In the genomic region with DNA sequence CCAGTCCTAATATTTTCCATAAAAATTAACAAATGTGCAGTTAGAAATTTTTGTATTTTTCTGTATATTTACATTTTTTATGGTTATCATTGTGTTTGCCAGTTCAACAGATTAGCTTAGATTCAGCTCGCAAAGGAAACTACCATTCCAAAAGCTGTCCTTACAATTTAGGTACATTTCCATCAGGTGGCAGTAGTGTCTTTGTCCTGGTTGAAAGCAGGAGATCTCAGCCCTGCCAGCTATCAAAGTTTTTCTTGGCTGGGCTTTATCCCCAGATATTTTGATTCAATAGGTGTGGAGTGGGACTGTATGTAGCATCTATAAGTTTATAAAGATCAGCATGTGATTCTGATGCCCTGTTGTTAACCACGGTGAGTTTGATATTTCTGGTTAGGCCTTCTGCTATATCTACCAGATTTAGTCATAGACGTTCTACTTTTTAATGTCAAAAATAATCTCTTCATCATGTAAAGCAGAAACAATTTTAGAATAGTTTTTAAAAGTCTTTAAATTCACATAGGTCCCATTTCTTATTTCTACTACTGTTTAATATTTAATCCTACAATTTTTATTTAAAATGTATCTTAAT, we compare ENCODE assay signal across 9 cellular contexts. TPM values are rescaled to one million over a fixed set of nuclear protein-coding genes. Genes with fewer than 3 reads are reported as not detected.
DNase-seq lines count a peak whose midpoint lies in the region; ATAC-seq and TF ChIP-seq lines count a peak whose summit lies in the region.
"Had no signal": no experiment of that assay in that cellular context is flagged by ENCODE, and none has a peak within 500 bp of the region (broad histone marks: within the 10 kb centered on the region; RNA-seq: fewer than 3 reads in every experiment).

No MANE protein-coding gene starts in this region.

- H3K9me2 ChIP-seq in GM23338 (ENCODE audit: insufficient read depth), result 0 out of 2 replicates have a peak, but pooled peaks cover 4% of the 10 kb centered on the region

- H3K9me3 Mint-ChIP-seq in GM23338, result no peaks in the 10 kb centered on the region

- H3K79me2 ChIP-seq in GM23338 (replicated peaks; ENCODE audit: insufficient read depth), result no peaks in the 10 kb centered on the region

- peaks cover 2% of the 10 kb centered on the region; the same call in 1 of the 3 replicates for H3K4me1 Mint-ChIP-seq in GM23338

- no peaks in the 10 kb centered on the region for H3K36me3 Mint-ChIP-seq in GM23338 (ENCODE audit: low read depth)

- no peak overlapping the region for H3K27ac ChIP-seq in GM23338 (ENCODE audit: low read depth)

- peak; percentile 83 for ATAC-seq in GM23338
- no peak for ATAC-seq in GM21619 (IDR thresholded peaks at IDR 0.05; ENCODE audit: unreplicated experiment)
- no peak for ATAC-seq in HG02588 (IDR thresholded peaks at IDR 0.05; ENCODE audit: unreplicated experiment)
- no peak for ATAC-seq in GM21447 (IDR thresholded peaks at IDR 0.05; ENCODE audit: unreplicated experiment)

- no peak overlapping the region for H3K9ac ChIP-seq in NT2/D1 (ENCODE audit: insufficient read length, low read depth)

- no peaks in the 10 kb centered on the region for H3K9me3 ChIP-seq in NT2/D1 (ENCODE audit: insufficient read depth, low read length)

- no peaks in the 10 kb centered on the region for H3F3A ChIP-seq in GM23338 (replicated peaks; ENCODE audit: low read depth)

- H3K27me3 ChIP-seq in GM23338 (ENCODE audit: insufficient read depth) (no peaks in the 10 kb centered on the region), NT2/D1 (ENCODE audit: insufficient read depth, insufficient read length) (no peaks in the 10 kb centered on the region)

- H3K27me3 Mint-ChIP-seq in GM23338 (ENCODE audit: insufficient read depth, low read depth, poor library complexity), result peaks cover 2% of the 10 kb centered on the region

- H2AFZ ChIP-seq in GM23338, result no peak overlapping the region

- no peaks in the 10 kb centered on the region for H4K20me1 ChIP-seq in GM23338 (replicated peaks; ENCODE audit: insufficient read depth)

- H3K4me2 ChIP-seq in GM23338, result no peak overlapping the region

- no peak overlapping the region for H3K4me3 ChIP-seq in GM23338
- no peak overlapping the region for H3K4me3 ChIP-seq in NT2/D1 (ENCODE audit: insufficient read length, low read depth)
- no peak overlapping the region for H3K4me3 ChIP-seq in fibroblast of mammary gland (ENCODE audit: control insufficient read depth, low read depth, low read length)

- DNase-seq in AML-193 (lab: John Stamatoyannopoulos, UW), result peak; percentile 4 to 34
- DNase-seq in GM23338 (ENCODE audit: low spot score), result peak; percentile 83
- peak; percentile 27 for DNase-seq in NT2/D1 (ENCODE audit: low read depth, low spot score)
- no peak for DNase-seq in fibroblast of mammary gland (ENCODE audit: low read depth)
- DNase-seq in NCI-H510A treated with DMSO at 0.1 percent for 48 hours (lab: John Stamatoyannopoulos, UW), result no peak
- DNase-seq: amniotic stem cell had no signal

- H3K4me3 Mint-ChIP-seq in GM23338, result no peak overlapping the region

- TF ChIP-seq CTCF in GM23338 (conservative IDR thresholded peaks at IDR 0.05; ENCODE audit: low read depth in 2 of 2) (peak; percentile 82 to 87), fibroblast of mammary gland (conservative IDR thresholded peaks at IDR 0.05; ENCODE audit: control insufficient read depth, insufficient read depth, low read depth, low read length) (peak; percentile 11)

- H3K27ac Mint-ChIP-seq in GM23338, result no peak overlapping the region

- H3K36me3 ChIP-seq in GM23338 (ENCODE audit: insufficient read depth) (no peaks in the 10 kb centered on the region), NT2/D1 (ENCODE audit: insufficient read depth, insufficient read length, low read length) (no peaks in the 10 kb centered on the region)

- no peaks in the 10 kb centered on the region for H3K4me1 ChIP-seq in GM23338 (ENCODE audit: insufficient read depth)
- no peaks in the 10 kb centered on the region for H3K4me1 ChIP-seq in NT2/D1 (ENCODE audit: insufficient read depth, insufficient read length)

TF ChIP-seq in GM23338, 12 proteins besides CTCF, POLR2A, EP300 and RAD21 (continues in another document):
- TF ChIP-seq NANOG (IDR thresholded peaks at IDR 0.05; ENCODE audit: borderline replicate concordance) (no peak), ZNF114 (CRISPR knock-in tag; IDR thresholded peaks at IDR 0.05) (no peak), POLR2AphosphoS5 (IDR thresholded peaks at IDR 0.05; ENCODE audit: low read depth) (no peak), STAT1 (IDR thresholded peaks at IDR 0.05; ENCODE audit: unreplicated experiment) (no peak), EZH2 (IDR thresholded peaks at IDR 0.05; ENCODE audit: low read depth, unreplicated experiment) (no peak), CREB1 (CRISPR knock-in tag; IDR thresholded peaks at IDR 0.05; ENCODE audit: low read depth) (no peak), ZNF331 (CRISPR knock-in tag; IDR thresholded peaks at IDR 0.05; ENCODE audit: low read depth) (no peak)
- TF ChIP-seq, protein P1, sequence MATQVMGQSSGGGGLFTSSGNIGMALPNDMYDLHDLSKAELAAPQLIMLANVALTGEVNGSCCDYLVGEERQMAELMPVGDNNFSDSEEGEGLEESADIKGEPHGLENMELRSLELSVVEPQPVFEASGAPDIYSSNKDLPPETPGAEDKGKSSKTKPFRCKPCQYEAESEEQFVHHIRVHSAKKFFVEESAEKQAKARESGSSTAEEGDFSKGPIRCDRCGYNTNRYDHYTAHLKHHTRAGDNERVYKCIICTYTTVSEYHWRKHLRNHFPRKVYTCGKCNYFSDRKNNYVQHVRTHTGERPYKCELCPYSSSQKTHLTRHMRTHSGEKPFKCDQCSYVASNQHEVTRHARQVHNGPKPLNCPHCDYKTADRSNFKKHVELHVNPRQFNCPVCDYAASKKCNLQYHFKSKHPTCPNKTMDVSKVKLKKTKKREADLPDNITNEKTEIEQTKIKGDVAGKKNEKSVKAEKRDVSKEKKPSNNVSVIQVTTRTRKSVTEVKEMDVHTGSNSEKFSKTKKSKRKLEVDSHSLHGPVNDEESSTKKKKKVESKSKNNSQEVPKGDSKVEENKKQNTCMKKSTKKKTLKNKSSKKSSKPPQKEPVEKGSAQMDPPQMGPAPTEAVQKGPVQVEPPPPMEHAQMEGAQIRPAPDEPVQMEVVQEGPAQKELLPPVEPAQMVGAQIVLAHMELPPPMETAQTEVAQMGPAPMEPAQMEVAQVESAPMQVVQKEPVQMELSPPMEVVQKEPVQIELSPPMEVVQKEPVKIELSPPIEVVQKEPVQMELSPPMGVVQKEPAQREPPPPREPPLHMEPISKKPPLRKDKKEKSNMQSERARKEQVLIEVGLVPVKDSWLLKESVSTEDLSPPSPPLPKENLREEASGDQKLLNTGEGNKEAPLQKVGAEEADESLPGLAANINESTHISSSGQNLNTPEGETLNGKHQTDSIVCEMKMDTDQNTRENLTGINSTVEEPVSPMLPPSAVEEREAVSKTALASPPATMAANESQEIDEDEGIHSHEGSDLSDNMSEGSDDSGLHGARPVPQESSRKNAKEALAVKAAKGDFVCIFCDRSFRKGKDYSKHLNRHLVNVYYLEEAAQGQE (IDR thresholded peaks at IDR 0.05; ENCODE audit: unreplicated experiment), result no peak
- TF ChIP-seq, protein P2, sequence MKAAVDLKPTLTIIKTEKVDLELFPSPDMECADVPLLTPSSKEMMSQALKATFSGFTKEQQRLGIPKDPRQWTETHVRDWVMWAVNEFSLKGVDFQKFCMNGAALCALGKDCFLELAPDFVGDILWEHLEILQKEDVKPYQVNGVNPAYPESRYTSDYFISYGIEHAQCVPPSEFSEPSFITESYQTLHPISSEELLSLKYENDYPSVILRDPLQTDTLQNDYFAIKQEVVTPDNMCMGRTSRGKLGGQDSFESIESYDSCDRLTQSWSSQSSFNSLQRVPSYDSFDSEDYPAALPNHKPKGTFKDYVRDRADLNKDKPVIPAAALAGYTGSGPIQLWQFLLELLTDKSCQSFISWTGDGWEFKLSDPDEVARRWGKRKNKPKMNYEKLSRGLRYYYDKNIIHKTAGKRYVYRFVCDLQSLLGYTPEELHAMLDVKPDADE (IDR thresholded peaks at IDR 0.05), result no peak

RNA-seq across cellular contexts. Expression of a gene that starts 15.5 kb away (rescaled TPM):
- 37.3 and 45.2 TPM in 2 replicates for total RNA-seq in GM23338 (2014; rRNA removed; shearing (Covaris generic))
- 75.4 and 83.7 TPM in 2 replicates for polyA plus RNA-seq in GM23338 (2016; fragmentation: Nextera tagmentation; extraction: Ambion mirVana)

Comparison
In these comparisons a context has a peak if more than half of its experiments do, and no peak if none do; other contexts are left out.
1. DNase-seq: peak in AML-193 (2 of 2), GM23338 (single experiment) and NT2/D1 (single experiment); none in fibroblast of mammary gland (single experiment) and NCI-H510A treated with DMSO at 0.1 percent for 48 hours (single experiment).